ENCODE assay signal across 11 cellular contexts in genomic region chr19:6677924-6678689, GRCh38. TPM values are rescaled to one million over a fixed set of nuclear protein-coding genes. Genes with fewer than 3 reads are reported as not detected.
A peak's percentile ranks its signal among the peaks of the same experiment; 100 is the strongest.
DNase-seq lines count a peak whose midpoint lies in the region; ATAC-seq, FAIRE-seq and TF ChIP-seq lines count a peak whose summit lies in the region.
"Had no signal": no experiment of that assay in that cellular context is flagged by ENCODE, and none has a peak within 500 bp of the region (broad histone marks: within the 10 kb centered on the region; RNA-seq: fewer than 3 reads in every experiment).

No MANE protein-coding gene starts in this region.

- no peaks in the 10 kb centered on the region for H3K9me3 ChIP-seq in iPS-20b (ENCODE audit: insufficient read depth, low read depth, low read length)

- intact Hi-C loops in activated T-helper 2 cell treated with anti-CD3 and anti-CD28 coated beads, Interferon-gamma antibody, Interleukin-2, Interleukin-4, amounts not matched to agents 10 μg/mL and 5 μg/mL and 100 μg/mL, durations not matched to agents 14 hours and 24 hours and 36 hours (cut with micrococcal nuclease): loop anchor here (1.0 to 5.0 kb wide), 7 partner anchors 8 to 185 kb away; partner anchors contain the start of genes GPR108 and TNFSF14

- DNase-seq in NCI-H748 (lab: John Stamatoyannopoulos, UW; ENCODE audit: unreplicated experiment) (peak; percentile 56), NCI-H748 treated with DMSO at 0.1 percent for 48 hours (lab: John Stamatoyannopoulos, UW) (no peak), H54 (ENCODE audit: insufficient read length, low spot score) (no peak), RKO (ENCODE audit: low spot score) (no peak)
- DNase-seq in activated T-helper 2 cell treated with anti-CD3 and anti-CD28 coated beads, Interferon-gamma antibody, Interleukin-2, Interleukin-4, amounts not matched to agents 10 μg/mL and 5 μg/mL and 100 μg/mL, durations not matched to agents 14 hours and 24 hours and 36 hours (ENCODE audit: low spot score): peak; percentile 47
- no peak for DNase-seq in stimulated activated naive B cell treated with anti-CD40 and anti-IgM and Interleukin-4, amounts not matched to agents 10 μg/mL and 1 μg/mL and 100 μg/mL, for 72 hours
- DNase-seq: NCI-H2171 had no signal

- H3K27ac Mint-ChIP-seq in activated T-helper 2 cell treated with anti-CD3 and anti-CD28 coated beads, Interferon-gamma antibody, Interleukin-2, Interleukin-4, amounts not matched to agents 10 μg/mL and 5 μg/mL and 100 μg/mL, durations not matched to agents 14 hours and 24 hours and 36 hours: peak overlapping the region; percentile 81
- peak overlapping the region; percentile 27 for H3K27ac Mint-ChIP-seq in stimulated activated naive B cell treated with anti-CD40 and anti-IgM and Interleukin-4, amounts not matched to agents 10 μg/mL and 1 μg/mL and 100 μg/mL, for 72 hours

- peak overlapping the region; percentile 57; the same call in 1 of the 2 replicates for H3K9ac ChIP-seq in iPS-20b (ENCODE audit: low read depth, low read length)

- peaks cover 9% of the 10 kb centered on the region; the same call in 1 of the 2 replicates for H3K4me1 ChIP-seq in iPS-20b (ENCODE audit: insufficient read depth, low read length)

- no peaks in the 10 kb centered on the region for H3K27me3 Mint-ChIP-seq in activated T-helper 2 cell treated with anti-CD3 and anti-CD28 coated beads, Interferon-gamma antibody, Interleukin-2, Interleukin-4, amounts not matched to agents 10 μg/mL and 5 μg/mL and 100 μg/mL, durations not matched to agents 14 hours and 24 hours and 36 hours (ENCODE audit: low read depth)
- H3K27me3 Mint-ChIP-seq in stimulated activated naive B cell treated with anti-CD40 and anti-IgM and Interleukin-4, amounts not matched to agents 10 μg/mL and 1 μg/mL and 100 μg/mL, for 72 hours: peaks cover 28 to 39% of the 10 kb centered on the region in 2 donors

- no peaks in the 10 kb centered on the region; the same call in 1 of the 2 replicates for H3K27me3 ChIP-seq in iPS-20b (ENCODE audit: insufficient read depth, low read length)

- H3K4me1 Mint-ChIP-seq in activated T-helper 2 cell treated with anti-CD3 and anti-CD28 coated beads, Interferon-gamma antibody, Interleukin-2, Interleukin-4, amounts not matched to agents 10 μg/mL and 5 μg/mL and 100 μg/mL, durations not matched to agents 14 hours and 24 hours and 36 hours (ENCODE audit: low read depth): peaks cover 61% of the 10 kb centered on the region
- H3K4me1 Mint-ChIP-seq in stimulated activated naive B cell treated with anti-CD40 and anti-IgM and Interleukin-4, amounts not matched to agents 10 μg/mL and 1 μg/mL and 100 μg/mL, for 72 hours: peaks cover 26 to 33% of the 10 kb centered on the region in 2 donors

- H3K4me3 Mint-ChIP-seq in activated T-helper 2 cell treated with anti-CD3 and anti-CD28 coated beads, Interferon-gamma antibody, Interleukin-2, Interleukin-4, amounts not matched to agents 10 μg/mL and 5 μg/mL and 100 μg/mL, durations not matched to agents 14 hours and 24 hours and 36 hours (ENCODE audit: low read depth): peak overlapping the region; percentile 67
- peak overlapping the region in 1 of 2 donors; percentile 63 for H3K4me3 Mint-ChIP-seq in stimulated activated naive B cell treated with anti-CD40 and anti-IgM and Interleukin-4, amounts not matched to agents 10 μg/mL and 1 μg/mL and 100 μg/mL, for 72 hours

- no peak for FAIRE-seq in H54 (lab: Jason Lieb, UNC)

- H3K9me3 Mint-ChIP-seq in activated T-helper 2 cell treated with anti-CD3 and anti-CD28 coated beads, Interferon-gamma antibody, Interleukin-2, Interleukin-4, amounts not matched to agents 10 μg/mL and 5 μg/mL and 100 μg/mL, durations not matched to agents 14 hours and 24 hours and 36 hours: peaks cover 23% of the 10 kb centered on the region
- peaks cover 1 to 9% of the 10 kb centered on the region in 2 donors for H3K9me3 Mint-ChIP-seq in stimulated activated naive B cell treated with anti-CD40 and anti-IgM and Interleukin-4, amounts not matched to agents 10 μg/mL and 1 μg/mL and 100 μg/mL, for 72 hours

- H3K36me3 Mint-ChIP-seq in activated T-helper 2 cell treated with anti-CD3 and anti-CD28 coated beads, Interferon-gamma antibody, Interleukin-2, Interleukin-4, amounts not matched to agents 10 μg/mL and 5 μg/mL and 100 μg/mL, durations not matched to agents 14 hours and 24 hours and 36 hours (ENCODE audit: low read depth): peaks cover 19% of the 10 kb centered on the region
- H3K36me3 Mint-ChIP-seq in stimulated activated naive B cell treated with anti-CD40 and anti-IgM and Interleukin-4, amounts not matched to agents 10 μg/mL and 1 μg/mL and 100 μg/mL, for 72 hours: peaks cover 0 to 4% of the 10 kb centered on the region in 2 donors

- peak overlapping the region; percentile 62 for H3K4me3 ChIP-seq in iPS-20b (ENCODE audit: low read length)
- H3K4me3 ChIP-seq: heart left ventricle had no signal

- TF ChIP-seq POLR2A in H54 (IDR thresholded peaks at IDR 0.05; ENCODE audit: low read depth, low read length): no peak

- ATAC-seq in stimulated activated naive B cell treated with anti-CD40 and anti-IgM and Interleukin-4, amounts not matched to agents 10 μg/mL and 1 μg/mL and 100 μg/mL, for 72 hours (replicated peaks): no peak
- no peak for ATAC-seq in GM18873 (IDR thresholded peaks at IDR 0.05; ENCODE audit: low FRiP score, unreplicated experiment)

- H3K27ac ChIP-seq in iPS-20b (ENCODE audit: low read length): no peak overlapping the region
- H3K27ac ChIP-seq: heart left ventricle had no signal

- H3K36me3 ChIP-seq in iPS-20b (ENCODE audit: insufficient read depth, low read depth, low read length): no peaks in the 10 kb centered on the region

RNA-seq across cellular contexts. Expression of gene TNFSF14, which starts 8.1 kb away (rescaled TPM):
- total RNA-seq in activated T-helper 2 cell treated with anti-CD3 and anti-CD28 coated beads, Interferon-gamma antibody, Interleukin-2, Interleukin-4, amounts not matched to agents 10 μg/mL and 5 μg/mL and 100 μg/mL, durations not matched to agents 14 hours and 24 hours and 36 hours: 99.5 and 102 TPM in 2 replicates
- total RNA-seq: A172 had no signal

RNA-seq across cellular contexts. Expression of gene C3, which starts 42.3 kb away (rescaled TPM):
- 4.4 and 6.3 TPM in 2 replicates for total RNA-seq in activated T-helper 2 cell treated with anti-CD3 and anti-CD28 coated beads, Interferon-gamma antibody, Interleukin-2, Interleukin-4, amounts not matched to agents 10 μg/mL and 5 μg/mL and 100 μg/mL, durations not matched to agents 14 hours and 24 hours and 36 hours

RNA-seq across cellular contexts. Expression of gene GPR108, which starts 59.3 kb away (rescaled TPM):
- 90.4 and 95.4 TPM in 2 replicates for total RNA-seq in activated T-helper 2 cell treated with anti-CD3 and anti-CD28 coated beads, Interferon-gamma antibody, Interleukin-2, Interleukin-4, amounts not matched to agents 10 μg/mL and 5 μg/mL and 100 μg/mL, durations not matched to agents 14 hours and 24 hours and 36 hours

Comparison
In these comparisons a context has a peak if more than half of its experiments do, and no peak if none do; other contexts are left out.
1. DNase-seq: peak in NCI-H748 (single experiment) and activated T-helper 2 cell treated with anti-CD3 and anti-CD28 coated beads, Interferon-gamma antibody, Interleukin-2, Interleukin-4, amounts not matched to agents 10 μg/mL and 5 μg/mL and 100 μg/mL, durations not matched to agents 14 hours and 24 hours and 36 hours (single experiment); none in NCI-H748 treated with DMSO at 0.1 percent for 48 hours (single experiment), stimulated activated naive B cell treated with anti-CD40 and anti-IgM and Interleukin-4, amounts not matched to agents 10 μg/mL and 1 μg/mL and 100 μg/mL, for 72 hours (single experiment), H54 (single experiment) and RKO (single experiment).